ENCODE assay signal across 10 cellular contexts in genomic region chr21:33339135-33339534, GRCh38.
"Had no signal": no experiment of that assay in that cellular context is flagged by ENCODE, and none has a peak within 500 bp of the region (broad histone marks: within the 10 kb centered on the region; RNA-seq: fewer than 3 reads in every experiment).

No MANE protein-coding gene starts in this region.

- H3K27me3 ChIP-seq: transverse colon had no signal

- H3K9me3 Mint-ChIP-seq: activated CD4-positive, alpha-beta memory T cell treated with anti-CD3 and anti-CD28 coated beads for 36 hours; activated T-cell treated with anti-CD3 and anti-CD28 coated beads, Interleukin-2, amount 50 U/mL, for 4 hours had no signal

- H3K27ac Mint-ChIP-seq: activated CD4-positive, alpha-beta memory T cell treated with anti-CD3 and anti-CD28 coated beads for 36 hours; mesothelial cell of epicardium had no signal

- H3K4me3 Mint-ChIP-seq: activated CD4-positive, alpha-beta memory T cell treated with anti-CD3 and anti-CD28 coated beads for 36 hours; activated T-cell treated with anti-CD3 and anti-CD28 coated beads, Interleukin-2, amount 50 U/mL, for 4 hours; mesothelial cell of epicardium had no signal

- H3K4me1 Mint-ChIP-seq: mesothelial cell of epicardium had no signal

- DNase-seq: activated CD4-positive, alpha-beta memory T cell treated with anti-CD3 and anti-CD28 coated beads for 36 hours; activated gamma-delta T cell; activated T-cell treated with anti-CD3 and anti-CD28 coated beads, Interleukin-2, amount 50 U/mL, for 4 hours; effector CD8-positive, alpha-beta T cell; retina; T-helper 2 cell; transverse colon had no signal

- H3K4me3 ChIP-seq: transverse colon had no signal

- FAIRE-seq: colon, frontal cortex had no signal

- H3K9me3 ChIP-seq: transverse colon had no signal

- H3K27me3 Mint-ChIP-seq: activated CD4-positive, alpha-beta memory T cell treated with anti-CD3 and anti-CD28 coated beads for 36 hours had no signal

- ATAC-seq: activated T-cell treated with anti-CD3 and anti-CD28 coated beads, Interleukin-2, amount 50 U/mL, for 4 hours had no signal
